In the genomic region with DNA sequence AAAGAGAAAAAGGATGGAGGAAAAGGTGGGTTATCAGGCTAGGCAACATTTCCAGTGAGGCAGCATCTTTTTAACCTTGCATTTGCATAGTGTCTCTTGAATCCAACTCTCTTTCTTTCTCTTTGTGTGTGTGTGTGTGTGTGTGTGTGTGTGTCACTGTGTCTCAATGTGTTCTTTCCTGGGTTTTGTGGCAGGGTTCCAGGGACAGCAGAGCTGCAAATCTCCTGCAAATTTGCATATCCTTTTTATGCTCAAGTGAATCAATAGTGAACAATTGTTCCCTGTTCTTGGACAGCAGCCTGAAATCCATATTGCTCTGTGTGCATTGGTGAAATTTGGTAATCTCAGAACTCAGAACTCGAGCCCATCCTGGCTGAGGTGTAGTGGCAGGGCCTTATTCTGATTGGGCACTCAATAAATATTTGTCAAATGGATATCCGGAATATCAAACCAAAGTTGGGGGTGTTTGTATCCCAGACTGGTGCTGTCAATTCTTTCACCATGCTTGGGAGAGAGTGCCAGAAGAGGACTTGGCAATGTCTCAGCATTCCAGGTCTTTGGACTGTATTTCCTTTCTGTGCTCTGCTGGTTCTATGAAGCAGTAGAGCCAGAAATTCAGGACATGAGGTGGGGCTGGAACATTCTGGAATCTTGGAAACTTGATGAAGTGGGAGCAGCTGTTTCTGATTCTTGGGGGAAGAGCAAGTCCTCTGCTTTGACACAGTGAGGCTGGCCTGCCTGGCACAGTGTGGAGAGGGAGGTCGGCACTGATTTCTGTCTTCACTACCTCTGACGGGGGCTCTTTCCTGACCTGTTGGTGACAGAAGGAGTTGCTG, we compare ENCODE assay signal across 10 cellular contexts.
A peak's percentile ranks its signal among the peaks of the same experiment; 100 is the strongest.
DNase-seq lines count a peak whose midpoint lies in the region; ATAC-seq, FAIRE-seq and TF ChIP-seq lines count a peak whose summit lies in the region.
"Had no signal": no experiment of that assay in that cellular context is flagged by ENCODE, and none has a peak within 500 bp of the region (broad histone marks: within the 10 kb centered on the region; RNA-seq: fewer than 3 reads in every experiment).

No MANE protein-coding gene starts in this region.

- H3F3A ChIP-seq in MM.1S (ENCODE audit: insufficient read depth, low read length), result no peaks in the 10 kb centered on the region

- 33 to 43% methylated on average over 4 of the region's 4 CpGs for WGBS in pancreas, 2 donors

- ATAC-seq in foreskin keratinocyte, result no peak
- ATAC-seq in pancreas, result peak; percentile 63 to 82 (median 74)

- peak; percentile 11 for DNase-seq in BJ (ENCODE audit: low read depth)
- no peak for DNase-seq in WERI-Rb-1
- DNase-seq in foreskin keratinocyte, result peak; percentile 13 to 37
- peak in 3 of 6 donors; percentile 21 to 53 (median 26) for DNase-seq in pancreas
- no peak for DNase-seq in MM.1S
- no peak for DNase-seq in stimulated activated CD4-positive, alpha-beta T cell treated with anti-CD3 and anti-CD28 coated beads, Interleukin-4, amount 100 ng/mL, for 4 hours
- DNase-seq in NCI-H2107 treated with DMSO at 0.1 percent for 48 hours (lab: John Stamatoyannopoulos, UW; ENCODE audit: unreplicated experiment), result no peak
- no peak for DNase-seq in retina
- DNase-seq: NCI-H187 treated with DMSO at 0.1 percent for 48 hours; stimulated activated CD4-positive, alpha-beta T cell treated with anti-CD3 and anti-CD28 coated beads, Interleukin-2, amount 100 ng/mL, for 24 hours had no signal

- H3K9me2 ChIP-seq in MM.1S (replicated peaks; ENCODE audit: insufficient read depth, low read length), result no peaks in the 10 kb centered on the region

- no peaks in the 10 kb centered on the region for H4K20me1 ChIP-seq in MM.1S (ENCODE audit: insufficient read depth, low read length)

- POLR2A ChIA-PET in BJ (lab: Charles Lee), result interaction anchor here (1.1 kb wide), 1 partner anchor 26 kb away, joined by 8 read pairs; no protein-coding TSS in a partner anchor

- CTCF ChIA-PET in BJ (lab: Yijun Ruan, JAX), result interaction anchor here (1.2 to 1.3 kb wide), 2 partner anchors 11 to 13 kb away, joined by 3 read pairs; no protein-coding TSS in a partner anchor

- H3K36me3 ChIP-seq in BJ (ENCODE audit: control insufficient read depth, insufficient read depth, low read length), result no peaks in the 10 kb centered on the region
- H3K36me3 ChIP-seq in WERI-Rb-1, result no peaks in the 10 kb centered on the region
- no peaks in the 10 kb centered on the region for H3K36me3 ChIP-seq in pancreas
- H3K36me3 ChIP-seq in MM.1S (replicated peaks; ENCODE audit: insufficient read depth, low read length), result no peaks in the 10 kb centered on the region

- H3K9ac ChIP-seq in MM.1S (ENCODE audit: low read length), result no peak overlapping the region

- H3K4me1 ChIP-seq in foreskin keratinocyte (peaks cover 8% of the 10 kb centered on the region), pancreas (peaks cover 0 to 9% (median 2%) of the 10 kb centered on the region in 3 donors), MM.1S (ENCODE audit: low read length) (no peaks in the 10 kb centered on the region)

- intact Hi-C loops in pancreas (cut with DNase I), result no loop called here

- TF ChIP-seq CTCF in BJ (IDR thresholded peaks at IDR 0.05; ENCODE audit: insufficient read depth, low read depth, low read length) (no peak), WERI-Rb-1 (IDR thresholded peaks at IDR 0.05; ENCODE audit: low read depth, low read length) (no peak), foreskin keratinocyte (conservative IDR thresholded peaks at IDR 0.05) (no peak), pancreas (IDR thresholded peaks at IDR 0.05) (no peak), MM.1S (IDR thresholded peaks at IDR 0.05; ENCODE audit: low read length) (no peak)

- no peak overlapping the region for H2AFZ ChIP-seq in MM.1S (ENCODE audit: low read length)

- H3K27me3 ChIP-seq in BJ (ENCODE audit: control insufficient read depth, insufficient read depth, low read length), result no peaks in the 10 kb centered on the region
- H3K27me3 ChIP-seq in WERI-Rb-1 (ENCODE audit: insufficient read depth, low read depth, severe bottlenecking), result no peaks in the 10 kb centered on the region
- no peaks in the 10 kb centered on the region for H3K27me3 ChIP-seq in foreskin keratinocyte
- no peaks in the 10 kb centered on the region for H3K27me3 ChIP-seq in pancreas
- H3K27me3 ChIP-seq in MM.1S (replicated peaks; ENCODE audit: insufficient read depth, low read length), result no peaks in the 10 kb centered on the region

- H3K27ac ChIP-seq in WERI-Rb-1 (peak overlapping the region; percentile 81), foreskin keratinocyte (no peak overlapping the region), pancreas (no peak overlapping the region), MM.1S (ENCODE audit: low read length) (no peak overlapping the region)

- no peak for FAIRE-seq in pancreas (lab: Jason Lieb, UNC)

- H3K9me3 ChIP-seq in WERI-Rb-1 (ENCODE audit: severe bottlenecking), result no peaks in the 10 kb centered on the region
- H3K9me3 ChIP-seq in pancreas, result no peaks in the 10 kb centered on the region
- no peaks in the 10 kb centered on the region for H3K9me3 ChIP-seq in MM.1S (replicated peaks; ENCODE audit: insufficient read depth, low read length)

- H3K79me2 ChIP-seq in MM.1S (ENCODE audit: low read length), result no peaks in the 10 kb centered on the region

- no peak overlapping the region for H3K4me2 ChIP-seq in MM.1S (ENCODE audit: low read depth, low read length)

- H3K4me3 ChIP-seq in BJ (ENCODE audit: low read depth, low read length) (no peak overlapping the region), WERI-Rb-1 (ENCODE audit: low read depth, low read length) (no peak overlapping the region), pancreas (no peak overlapping the region), MM.1S (ENCODE audit: low read length) (no peak overlapping the region)

Comparison
In these comparisons a context has a peak if more than half of its experiments do, and no peak if none do; other contexts are left out.
1. DNase-seq: peak in BJ (single experiment) and foreskin keratinocyte (2 of 2); none in WERI-Rb-1 (single experiment), MM.1S (single experiment), stimulated activated CD4-positive, alpha-beta T cell treated with anti-CD3 and anti-CD28 coated beads, Interleukin-4, amount 100 ng/mL, for 4 hours (0 of 2), NCI-H2107 treated with DMSO at 0.1 percent for 48 hours (single experiment) and retina (single experiment).